ENCODE assay signal across 36 cellular contexts in the genomic region with DNA sequence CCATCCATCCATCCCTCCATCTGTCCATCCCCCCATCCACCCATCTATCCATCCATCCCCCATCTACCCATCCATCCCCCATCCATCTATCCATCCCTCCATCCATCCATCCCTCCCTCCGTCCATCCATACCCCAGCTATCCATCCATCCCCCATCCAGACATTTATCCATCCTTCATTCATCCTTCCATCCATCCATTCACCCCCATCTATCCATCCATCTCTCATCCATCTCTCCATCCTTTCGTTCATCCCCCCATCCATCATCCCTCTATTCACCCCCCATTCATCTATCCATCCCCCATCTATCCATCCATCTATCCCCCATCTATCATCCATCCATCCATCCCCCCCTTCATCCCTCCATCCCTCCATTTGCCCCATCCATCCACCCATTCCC.
"Had no signal": no experiment of that assay in that cellular context is flagged by ENCODE, and none has a peak within 500 bp of the region (broad histone marks: within the 10 kb centered on the region; RNA-seq: fewer than 3 reads in every experiment).

No MANE protein-coding gene starts in this region.

- DNase-seq: activated B cell treated with CpG ODN at 0.5 μM for 24 hours; activated CD4-positive, alpha-beta memory T cell treated with anti-CD3 and anti-CD28 coated beads, Interleukin-2, amount 10 ng/mL, durations not matched to agents 7 days and 5 days; activated CD4-positive, alpha-beta T cell treated with anti-CD3 and anti-CD28 coated beads for 4 hours; activated CD4-positive, alpha-beta T cell treated with anti-CD3 and anti-CD28 coated beads, Interleukin-2, amount 10 ng/mL, durations not matched to agents 24 days and 14 days; activated CD4-positive, alpha-beta T cell treated with anti-CD3 and anti-CD28 coated beads, Interleukin-2, amount 50 U/mL, for 1 hour; activated CD4-positive, alpha-beta T cell treated with anti-CD3 and anti-CD28 coated beads, Interleukin-2, amount 50 U/mL, for 48 hours; activated CD4-positive, CD25-positive, alpha-beta regulatory T cell treated with anti-CD3 and anti-CD28 coated beads, Interleukin-2, amount 50 U/mL, for 72 hours; activated CD8-positive, alpha-beta memory T cell treated with anti-CD3 and anti-CD28 coated beads for 24 hours; activated CD8-positive, alpha-beta memory T cell treated with anti-CD3 and anti-CD28 coated beads, Interleukin-2, amount 10 ng/mL, durations not matched to agents 7 days and 5 days; activated CD8-positive, alpha-beta memory T cell treated with anti-CD3 and anti-CD28 coated beads, Interleukin-2, amount 50 U/mL, for 48 hours; activated CD8-positive, alpha-beta T cell treated with anti-CD3 and anti-CD28 coated beads, Interleukin-2, amount 10 ng/mL, durations not matched to agents 7 days and 5 days; activated effector memory CD4-positive, alpha-beta T cell treated with Interleukin-2 at 50 U/mL for 16 hours; activated gamma-delta T cell; activated naive CD4-positive, alpha-beta T cell treated with anti-CD3 and anti-CD28 coated beads, Interleukin-2, amount 10 ng/mL, durations not matched to agents 7 days and 5 days; activated naive CD4-positive, alpha-beta T cell treated with Interleukin-2 at 50 U/mL for 16 hours; activated naive CD8-positive, alpha-beta T cell treated with anti-CD3 and anti-CD28 coated beads, Interleukin-2, amount 10 ng/mL, durations not matched to agents 7 days and 5 days; activated naive CD8-positive, alpha-beta T cell treated with anti-CD3 and anti-CD28 coated beads, Interleukin-2, amount 50 U/mL, for 24 hours; activated T-cell treated with anti-CD3 and anti-CD28 coated beads, Interleukin-2, amount 50 U/mL, for 24 hours; activated T-cell treated with anti-CD3 and anti-CD28 coated beads, Interleukin-2, amount 50 U/mL, for 48 hours; amygdala; anterior cingulate cortex; caudate nucleus; cerebellar nuclear complex; T-helper 1 cell; T-helper 2 cell; T-helper 9 cell had no signal

- H3K36me3 ChIP-seq: ascending aorta, cardiac muscle cell had no signal

- H3K4me3 ChIP-seq: ascending aorta, cardiac muscle cell had no signal

- H3K9me3 Mint-ChIP-seq: activated B cell treated with CpG ODN at 0.5 μM for 24 hours; activated CD4-positive, alpha-beta memory T cell treated with anti-CD3 and anti-CD28 coated beads, Interleukin-2, amount 10 ng/mL, durations not matched to agents 7 days and 5 days; activated naive CD4-positive, alpha-beta T cell treated with anti-CD3 and anti-CD28 coated beads, Interleukin-2, amount 10 ng/mL, durations not matched to agents 7 days and 5 days; activated naive CD4-positive, alpha-beta T cell treated with anti-CD3 and anti-CD28 coated beads, Interleukin-2, amount 50 U/mL, for 24 hours; activated naive CD8-positive, alpha-beta T cell treated with anti-CD3 and anti-CD28 coated beads, Interleukin-2, amount 10 ng/mL, durations not matched to agents 7 days and 5 days; activated naive CD8-positive, alpha-beta T cell treated with anti-CD3 and anti-CD28 coated beads, Interleukin-2, amount 50 U/mL, for 24 hours; activated T-cell treated with anti-CD3 and anti-CD28 coated beads, Interleukin-2, amount 50 U/mL, for 24 hours; activated T-helper 2 cell treated with anti-CD3 and anti-CD28 coated beads, Interferon-gamma antibody, Interleukin-2, Interleukin-4, amounts not matched to agents 10 μg/mL and 5 μg/mL and 100 μg/mL, durations not matched to agents 14 hours and 24 hours and 36 hours; central memory CD8-positive, alpha-beta T cell; T-helper 1 cell treated with Interleukin-12 subunit alpha and Interleukin-12 subunit beta and Interleukin-4 antibody, amounts not matched to agents 30 μg/mL and 1 μg/mL, for 36 hours; T-helper 2 cell treated with Interferon-gamma antibody and Interleukin-4, amounts not matched to agents 5 μg/mL and 100 μg/mL, for 36 hours had no signal

- H3K27ac ChIP-seq: ascending aorta, cardiac muscle cell, VCaP had no signal

- H3K4me3 Mint-ChIP-seq: activated B cell treated with CpG ODN at 0.5 μM for 24 hours; activated CD4-positive, alpha-beta memory T cell treated with anti-CD3 and anti-CD28 coated beads, Interleukin-2, amount 10 ng/mL, durations not matched to agents 7 days and 5 days; activated CD4-positive, alpha-beta T cell treated with anti-CD3 and anti-CD28 coated beads, Interleukin-2, amount 10 ng/mL, durations not matched to agents 24 days and 14 days; activated CD8-positive, alpha-beta memory T cell treated with anti-CD3 and anti-CD28 coated beads, Interleukin-2, amount 10 ng/mL, durations not matched to agents 7 days and 5 days; activated CD8-positive, alpha-beta T cell treated with anti-CD3 and anti-CD28 coated beads, Interleukin-2, amount 10 ng/mL, durations not matched to agents 7 days and 5 days; activated naive CD4-positive, alpha-beta T cell treated with anti-CD3 and anti-CD28 coated beads, Interleukin-2, amount 10 ng/mL, durations not matched to agents 7 days and 5 days; activated naive CD4-positive, alpha-beta T cell treated with anti-CD3 and anti-CD28 coated beads, Interleukin-2, amount 50 U/mL, for 24 hours; activated naive CD8-positive, alpha-beta T cell; activated naive CD8-positive, alpha-beta T cell treated with anti-CD3 and anti-CD28 coated beads, Interleukin-2, amount 10 ng/mL, durations not matched to agents 7 days and 5 days; activated naive CD8-positive, alpha-beta T cell treated with anti-CD3 and anti-CD28 coated beads, Interleukin-2, amount 50 U/mL, for 24 hours; activated T-cell treated with anti-CD3 and anti-CD28 coated beads, Interleukin-2, amount 50 U/mL, for 24 hours; brain; central memory CD8-positive, alpha-beta T cell; T-helper 1 cell treated with Interleukin-12 subunit alpha and Interleukin-12 subunit beta and Interleukin-4 antibody, amounts not matched to agents 30 μg/mL and 1 μg/mL, for 36 hours; T-helper 2 cell treated with Interferon-gamma antibody and Interleukin-4, amounts not matched to agents 5 μg/mL and 100 μg/mL, for 36 hours had no signal

- H3K36me3 Mint-ChIP-seq: activated CD8-positive, alpha-beta memory T cell treated with anti-CD3 and anti-CD28 coated beads, Interleukin-2, amount 10 ng/mL, durations not matched to agents 7 days and 5 days; activated naive CD4-positive, alpha-beta T cell treated with anti-CD3 and anti-CD28 coated beads, Interleukin-2, amount 10 ng/mL, durations not matched to agents 7 days and 5 days; activated naive CD4-positive, alpha-beta T cell treated with anti-CD3 and anti-CD28 coated beads, Interleukin-2, amount 50 U/mL, for 24 hours; activated naive CD8-positive, alpha-beta T cell; activated naive CD8-positive, alpha-beta T cell treated with anti-CD3 and anti-CD28 coated beads, Interleukin-2, amount 10 ng/mL, durations not matched to agents 7 days and 5 days; brain had no signal

- ATAC-seq: activated CD8-positive, alpha-beta memory T cell treated with anti-CD3 and anti-CD28 coated beads, Interleukin-2, amount 10 ng/mL, durations not matched to agents 7 days and 5 days; activated CD8-positive, alpha-beta T cell treated with anti-CD3 and anti-CD28 coated beads, Interleukin-2, amount 10 ng/mL, durations not matched to agents 7 days and 5 days; activated naive CD8-positive, alpha-beta T cell treated with anti-CD3 and anti-CD28 coated beads, Interleukin-2, amount 50 U/mL, for 24 hours had no signal

- H3K4me1 ChIP-seq: ascending aorta had no signal

- H3K27ac Mint-ChIP-seq: activated B cell treated with CpG ODN at 0.5 μM for 24 hours; activated CD4-positive, alpha-beta memory T cell treated with anti-CD3 and anti-CD28 coated beads, Interleukin-2, amount 10 ng/mL, durations not matched to agents 7 days and 5 days; activated CD4-positive, alpha-beta T cell treated with anti-CD3 and anti-CD28 coated beads, Interleukin-2, amount 10 ng/mL, durations not matched to agents 24 days and 14 days; activated CD8-positive, alpha-beta memory T cell treated with anti-CD3 and anti-CD28 coated beads, Interleukin-2, amount 10 ng/mL, durations not matched to agents 7 days and 5 days; activated CD8-positive, alpha-beta T cell treated with anti-CD3 and anti-CD28 coated beads, Interleukin-2, amount 10 ng/mL, durations not matched to agents 7 days and 5 days; activated naive CD4-positive, alpha-beta T cell treated with anti-CD3 and anti-CD28 coated beads, Interleukin-2, amount 10 ng/mL, durations not matched to agents 7 days and 5 days; activated naive CD4-positive, alpha-beta T cell treated with anti-CD3 and anti-CD28 coated beads, Interleukin-2, amount 50 U/mL, for 24 hours; activated naive CD8-positive, alpha-beta T cell; activated naive CD8-positive, alpha-beta T cell treated with anti-CD3 and anti-CD28 coated beads, Interleukin-2, amount 10 ng/mL, durations not matched to agents 7 days and 5 days; activated naive CD8-positive, alpha-beta T cell treated with anti-CD3 and anti-CD28 coated beads, Interleukin-2, amount 50 U/mL, for 24 hours; activated T-cell treated with anti-CD3 and anti-CD28 coated beads, Interleukin-2, amount 50 U/mL, for 24 hours; activated T-helper 2 cell treated with anti-CD3 and anti-CD28 coated beads, Interferon-gamma antibody, Interleukin-2, Interleukin-4, amounts not matched to agents 10 μg/mL and 5 μg/mL and 100 μg/mL, durations not matched to agents 14 hours and 24 hours and 36 hours; T-helper 1 cell treated with Interleukin-12 subunit alpha and Interleukin-12 subunit beta and Interleukin-4 antibody, amounts not matched to agents 30 μg/mL and 1 μg/mL, for 36 hours; T-helper 2 cell treated with Interferon-gamma antibody and Interleukin-4, amounts not matched to agents 5 μg/mL and 100 μg/mL, for 36 hours had no signal

- H3K9me3 ChIP-seq: ascending aorta had no signal

- H3K27me3 ChIP-seq: ascending aorta, cardiac muscle cell had no signal

- H3K27me3 Mint-ChIP-seq: activated B cell treated with CpG ODN at 0.5 μM for 24 hours; activated CD4-positive, alpha-beta memory T cell treated with anti-CD3 and anti-CD28 coated beads, Interleukin-2, amount 10 ng/mL, durations not matched to agents 7 days and 5 days; activated CD4-positive, alpha-beta T cell treated with anti-CD3 and anti-CD28 coated beads, Interleukin-2, amount 10 ng/mL, durations not matched to agents 24 days and 14 days; activated CD8-positive, alpha-beta memory T cell treated with anti-CD3 and anti-CD28 coated beads, Interleukin-2, amount 10 ng/mL, durations not matched to agents 7 days and 5 days; activated naive CD4-positive, alpha-beta T cell treated with anti-CD3 and anti-CD28 coated beads, Interleukin-2, amount 10 ng/mL, durations not matched to agents 7 days and 5 days; activated naive CD4-positive, alpha-beta T cell treated with anti-CD3 and anti-CD28 coated beads, Interleukin-2, amount 50 U/mL, for 24 hours; activated naive CD8-positive, alpha-beta T cell; activated naive CD8-positive, alpha-beta T cell treated with anti-CD3 and anti-CD28 coated beads, Interleukin-2, amount 10 ng/mL, durations not matched to agents 7 days and 5 days; activated naive CD8-positive, alpha-beta T cell treated with anti-CD3 and anti-CD28 coated beads, Interleukin-2, amount 50 U/mL, for 24 hours; activated T-cell treated with anti-CD3 and anti-CD28 coated beads, Interleukin-2, amount 50 U/mL, for 24 hours; central memory CD8-positive, alpha-beta T cell had no signal

- H3K4me1 Mint-ChIP-seq: activated B cell treated with CpG ODN at 0.5 μM for 24 hours; activated CD4-positive, alpha-beta memory T cell treated with anti-CD3 and anti-CD28 coated beads, Interleukin-2, amount 10 ng/mL, durations not matched to agents 7 days and 5 days; activated CD4-positive, alpha-beta T cell treated with anti-CD3 and anti-CD28 coated beads, Interleukin-2, amount 10 ng/mL, durations not matched to agents 24 days and 14 days; activated CD8-positive, alpha-beta memory T cell treated with anti-CD3 and anti-CD28 coated beads, Interleukin-2, amount 10 ng/mL, durations not matched to agents 7 days and 5 days; activated naive CD4-positive, alpha-beta T cell treated with anti-CD3 and anti-CD28 coated beads, Interleukin-2, amount 10 ng/mL, durations not matched to agents 7 days and 5 days; activated naive CD4-positive, alpha-beta T cell treated with anti-CD3 and anti-CD28 coated beads, Interleukin-2, amount 50 U/mL, for 24 hours; activated naive CD8-positive, alpha-beta T cell treated with anti-CD3 and anti-CD28 coated beads, Interleukin-2, amount 10 ng/mL, durations not matched to agents 7 days and 5 days; activated naive CD8-positive, alpha-beta T cell treated with anti-CD3 and anti-CD28 coated beads, Interleukin-2, amount 50 U/mL, for 24 hours; brain; central memory CD8-positive, alpha-beta T cell had no signal
